Comparison of ENCODE assay signal across 38 cellular contexts in the genomic region with DNA sequence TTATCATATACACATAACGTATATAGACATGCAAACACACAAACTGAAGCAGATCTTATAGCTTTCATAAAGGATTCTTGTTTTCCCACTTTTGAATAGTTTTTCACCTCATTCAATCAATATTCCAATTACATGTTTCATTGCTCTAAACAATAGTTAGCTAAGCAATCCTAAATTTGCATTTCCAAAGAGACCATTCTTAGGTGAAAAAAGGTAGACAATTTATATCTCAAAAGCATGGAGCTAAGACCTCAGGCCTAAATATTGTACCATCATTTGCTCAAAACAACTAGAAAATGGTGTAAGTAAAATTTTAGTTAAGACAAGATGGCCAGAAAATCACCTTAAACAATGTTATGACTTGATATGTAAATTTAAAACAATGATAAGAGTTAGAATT.
"Had no signal": no experiment of that assay in that cellular context is flagged by ENCODE, and none has a peak within 500 bp of the region (broad histone marks: within the 10 kb centered on the region; RNA-seq: fewer than 3 reads in every experiment).

No MANE protein-coding gene starts in this region.

- H3K36me3 ChIP-seq: adrenal gland, ascending aorta, brain microvascular endothelial cell, breast epithelium, cardiac muscle cell had no signal

- H3K4me1 Mint-ChIP-seq: activated naive CD4-positive, alpha-beta T cell treated with anti-CD3 and anti-CD28 coated beads, Interleukin-2, amount 10 ng/mL, durations not matched to agents 7 days and 5 days; activated naive CD4-positive, alpha-beta T cell treated with anti-CD3 and anti-CD28 coated beads, Interleukin-2, amount 50 U/mL, for 24 hours; activated naive CD8-positive, alpha-beta T cell treated with anti-CD3 and anti-CD28 coated beads for 36 hours; activated naive CD8-positive, alpha-beta T cell treated with anti-CD3 and anti-CD28 coated beads, Interleukin-2, amount 10 ng/mL, durations not matched to agents 7 days and 5 days; activated naive CD8-positive, alpha-beta T cell treated with anti-CD3 and anti-CD28 coated beads, Interleukin-2, amount 50 U/mL, for 24 hours; activated T-helper 17 cell treated with anti-CD3 and anti-CD28 coated beads, Interleukin-2, amount 50 U/mL, for 72 hours; central memory CD8-positive, alpha-beta T cell had no signal

- DNase-seq: activated effector memory CD4-positive, alpha-beta T cell treated with anti-CD3 and anti-CD28 coated beads, Interleukin-2, amount 50 U/mL, for 16 hours; activated effector memory CD4-positive, alpha-beta T cell treated with Interleukin-2 at 50 U/mL for 16 hours; activated gamma-delta T cell; activated gamma-delta T cell treated with Interleukin-2 at 50 U/mL for 16 hours; activated naive CD4-positive, alpha-beta T cell; activated naive CD4-positive, alpha-beta T cell treated with anti-CD3 and anti-CD28 coated beads for 36 hours; activated naive CD4-positive, alpha-beta T cell treated with anti-CD3 and anti-CD28 coated beads, Interleukin-2, amount 10 ng/mL, durations not matched to agents 7 days and 5 days; activated naive CD4-positive, alpha-beta T cell treated with anti-CD3 and anti-CD28 coated beads, Interleukin-2, amount 50 U/mL, for 16 hours; activated naive CD4-positive, alpha-beta T cell treated with Interleukin-2 at 50 U/mL for 16 hours; activated naive CD8-positive, alpha-beta T cell treated with anti-CD3 and anti-CD28 coated beads for 36 hours; activated naive CD8-positive, alpha-beta T cell treated with anti-CD3 and anti-CD28 coated beads, Interleukin-2, amount 10 ng/mL, durations not matched to agents 7 days and 5 days; activated naive CD8-positive, alpha-beta T cell treated with anti-CD3 and anti-CD28 coated beads, Interleukin-2, amount 50 U/mL, for 24 hours; activated T-cell treated with anti-CD3 and anti-CD28 coated beads, Interleukin-2, amount 50 U/mL, for 1 hour; activated T-cell treated with anti-CD3 and anti-CD28 coated beads, Interleukin-2, amount 50 U/mL, for 24 hours; activated T-cell treated with anti-CD3 and anti-CD28 coated beads, Interleukin-2, amount 50 U/mL, for 4 hours; activated T-cell treated with anti-CD3 and anti-CD28 coated beads, Interleukin-2, amount 50 U/mL, for 48 hours; activated T-cell treated with anti-CD3 and anti-CD28 coated beads, Interleukin-2, amount 50 U/mL, for 72 hours; adrenal gland; amniotic stem cell; anterior cingulate cortex; aorta; body of pancreas; brain microvascular endothelial cell; caudate nucleus; central memory CD4-positive, alpha-beta T cell; cerebellar nuclear complex had no signal

- H3K27ac Mint-ChIP-seq: activated naive CD4-positive, alpha-beta T cell treated with anti-CD3 and anti-CD28 coated beads for 36 hours; activated naive CD4-positive, alpha-beta T cell treated with anti-CD3 and anti-CD28 coated beads, Interleukin-2, amount 10 ng/mL, durations not matched to agents 7 days and 5 days; activated naive CD4-positive, alpha-beta T cell treated with anti-CD3 and anti-CD28 coated beads, Interleukin-2, amount 50 U/mL, for 24 hours; activated naive CD4-positive, alpha-beta T cell treated with anti-CD3 and anti-CD28 coated beads, Interleukin-2, amount 50 U/mL, for 72 hours; activated naive CD8-positive, alpha-beta T cell; activated naive CD8-positive, alpha-beta T cell treated with anti-CD3 and anti-CD28 coated beads for 36 hours; activated naive CD8-positive, alpha-beta T cell treated with anti-CD3 and anti-CD28 coated beads, Interleukin-2, amount 10 ng/mL, durations not matched to agents 7 days and 5 days; activated naive CD8-positive, alpha-beta T cell treated with anti-CD3 and anti-CD28 coated beads, Interleukin-2, amount 50 U/mL, for 24 hours; activated T-cell treated with anti-CD3 and anti-CD28 coated beads, Interleukin-2, amount 50 U/mL, for 24 hours; activated T-cell treated with anti-CD3 and anti-CD28 coated beads, Interleukin-2, amount 50 U/mL, for 72 hours; activated T-helper 1 cell treated with anti-CD3 and anti-CD28 coated beads, Interleukin-12 subunit alpha, Interleukin-12 subunit beta, Interleukin-2, Interleukin-4 antibody, amounts not matched to agents 30 ng/mL and 10 ng/mL and 1 ng/mL, durations not matched to agents 14 hours and 24 hours and 36 hours; activated T-helper 17 cell treated with anti-CD3 and anti-CD28 coated beads, Interleukin-2, amount 50 U/mL, for 72 hours; activated T-helper 2 cell treated with anti-CD3 and anti-CD28 coated beads, Interferon-gamma antibody, Interleukin-2, Interleukin-4, amounts not matched to agents 10 μg/mL and 5 μg/mL and 100 μg/mL, durations not matched to agents 14 hours and 24 hours and 36 hours; brain had no signal

- H3K4me3 Mint-ChIP-seq: activated naive CD4-positive, alpha-beta T cell treated with anti-CD3 and anti-CD28 coated beads for 36 hours; activated naive CD4-positive, alpha-beta T cell treated with anti-CD3 and anti-CD28 coated beads, Interleukin-2, amount 10 ng/mL, durations not matched to agents 7 days and 5 days; activated naive CD4-positive, alpha-beta T cell treated with anti-CD3 and anti-CD28 coated beads, Interleukin-2, amount 50 U/mL, for 24 hours; activated naive CD8-positive, alpha-beta T cell; activated naive CD8-positive, alpha-beta T cell treated with anti-CD3 and anti-CD28 coated beads for 36 hours; activated naive CD8-positive, alpha-beta T cell treated with anti-CD3 and anti-CD28 coated beads, Interleukin-2, amount 10 ng/mL, durations not matched to agents 7 days and 5 days; activated naive CD8-positive, alpha-beta T cell treated with anti-CD3 and anti-CD28 coated beads, Interleukin-2, amount 50 U/mL, for 24 hours; activated T-cell treated with anti-CD3 and anti-CD28 coated beads, Interleukin-2, amount 50 U/mL, for 24 hours; activated T-cell treated with anti-CD3 and anti-CD28 coated beads, Interleukin-2, amount 50 U/mL, for 4 hours; activated T-cell treated with anti-CD3 and anti-CD28 coated beads, Interleukin-2, amount 50 U/mL, for 72 hours; activated T-helper 1 cell treated with anti-CD3 and anti-CD28 coated beads, Interleukin-12 subunit alpha, Interleukin-12 subunit beta, Interleukin-2, Interleukin-4 antibody, amounts not matched to agents 30 ng/mL and 10 ng/mL and 1 ng/mL, durations not matched to agents 14 hours and 24 hours and 36 hours; activated T-helper 17 cell treated with anti-CD3 and anti-CD28 coated beads, Interleukin-2, amount 50 U/mL, for 72 hours; brain; central memory CD8-positive, alpha-beta T cell had no signal

- ATAC-seq: activated naive CD4-positive, alpha-beta T cell treated with anti-CD3 and anti-CD28 coated beads, Interleukin-2, amount 50 U/mL, for 72 hours; activated naive CD8-positive, alpha-beta T cell treated with anti-CD3 and anti-CD28 coated beads, Interleukin-2, amount 50 U/mL, for 24 hours; activated T-cell treated with anti-CD3 and anti-CD28 coated beads, Interleukin-2, amount 50 U/mL, for 4 hours; activated T-cell treated with anti-CD3 and anti-CD28 coated beads, Interleukin-2, amount 50 U/mL, for 72 hours; activated T-helper 17 cell treated with anti-CD3 and anti-CD28 coated beads, Interleukin-2, amount 50 U/mL, for 72 hours; body of pancreas had no signal

- FAIRE-seq: bronchial epithelial cell had no signal

- H3K9me3 Mint-ChIP-seq: activated naive CD4-positive, alpha-beta T cell treated with anti-CD3 and anti-CD28 coated beads for 36 hours; activated naive CD4-positive, alpha-beta T cell treated with anti-CD3 and anti-CD28 coated beads, Interleukin-2, amount 10 ng/mL, durations not matched to agents 7 days and 5 days; activated naive CD4-positive, alpha-beta T cell treated with anti-CD3 and anti-CD28 coated beads, Interleukin-2, amount 50 U/mL, for 24 hours; activated naive CD4-positive, alpha-beta T cell treated with anti-CD3 and anti-CD28 coated beads, Interleukin-2, amount 50 U/mL, for 72 hours; activated naive CD8-positive, alpha-beta T cell treated with anti-CD3 and anti-CD28 coated beads for 36 hours; activated naive CD8-positive, alpha-beta T cell treated with anti-CD3 and anti-CD28 coated beads, Interleukin-2, amount 10 ng/mL, durations not matched to agents 7 days and 5 days; activated naive CD8-positive, alpha-beta T cell treated with anti-CD3 and anti-CD28 coated beads, Interleukin-2, amount 50 U/mL, for 24 hours; activated T-cell treated with anti-CD3 and anti-CD28 coated beads, Interleukin-2, amount 50 U/mL, for 24 hours; activated T-cell treated with anti-CD3 and anti-CD28 coated beads, Interleukin-2, amount 50 U/mL, for 4 hours; activated T-cell treated with anti-CD3 and anti-CD28 coated beads, Interleukin-2, amount 50 U/mL, for 72 hours; activated T-helper 1 cell treated with anti-CD3 and anti-CD28 coated beads, Interleukin-12 subunit alpha, Interleukin-12 subunit beta, Interleukin-2, Interleukin-4 antibody, amounts not matched to agents 30 ng/mL and 10 ng/mL and 1 ng/mL, durations not matched to agents 14 hours and 24 hours and 36 hours; activated T-helper 17 cell treated with anti-CD3 and anti-CD28 coated beads, Interleukin-2, amount 50 U/mL, for 72 hours; activated T-helper 2 cell treated with anti-CD3 and anti-CD28 coated beads, Interferon-gamma antibody, Interleukin-2, Interleukin-4, amounts not matched to agents 10 μg/mL and 5 μg/mL and 100 μg/mL, durations not matched to agents 14 hours and 24 hours and 36 hours; brain; central memory CD8-positive, alpha-beta T cell had no signal

- H3K4me1 ChIP-seq: adrenal gland, ascending aorta, body of pancreas, breast epithelium had no signal

- H3K36me3 Mint-ChIP-seq: activated naive CD4-positive, alpha-beta T cell treated with anti-CD3 and anti-CD28 coated beads, Interleukin-2, amount 10 ng/mL, durations not matched to agents 7 days and 5 days; activated naive CD4-positive, alpha-beta T cell treated with anti-CD3 and anti-CD28 coated beads, Interleukin-2, amount 50 U/mL, for 24 hours; activated naive CD4-positive, alpha-beta T cell treated with anti-CD3 and anti-CD28 coated beads, Interleukin-2, amount 50 U/mL, for 72 hours; activated naive CD8-positive, alpha-beta T cell; activated naive CD8-positive, alpha-beta T cell treated with anti-CD3 and anti-CD28 coated beads for 36 hours; activated naive CD8-positive, alpha-beta T cell treated with anti-CD3 and anti-CD28 coated beads, Interleukin-2, amount 10 ng/mL, durations not matched to agents 7 days and 5 days; brain had no signal

- H3K27ac ChIP-seq: adrenal gland, ascending aorta, body of pancreas, brain microvascular endothelial cell, breast epithelium, cardiac muscle cell had no signal

- H3K9me3 ChIP-seq: adrenal gland, ascending aorta, body of pancreas, breast epithelium had no signal

- H3K4me3 ChIP-seq: adrenal gland, ascending aorta, body of pancreas, breast epithelium, cardiac muscle cell had no signal

- H3K27me3 ChIP-seq: adrenal gland, ascending aorta, body of pancreas, brain microvascular endothelial cell, cardiac muscle cell had no signal

- H3K27me3 Mint-ChIP-seq: activated naive CD4-positive, alpha-beta T cell treated with anti-CD3 and anti-CD28 coated beads, Interleukin-2, amount 10 ng/mL, durations not matched to agents 7 days and 5 days; activated naive CD4-positive, alpha-beta T cell treated with anti-CD3 and anti-CD28 coated beads, Interleukin-2, amount 50 U/mL, for 24 hours; activated naive CD8-positive, alpha-beta T cell; activated naive CD8-positive, alpha-beta T cell treated with anti-CD3 and anti-CD28 coated beads for 36 hours; activated naive CD8-positive, alpha-beta T cell treated with anti-CD3 and anti-CD28 coated beads, Interleukin-2, amount 10 ng/mL, durations not matched to agents 7 days and 5 days; activated naive CD8-positive, alpha-beta T cell treated with anti-CD3 and anti-CD28 coated beads, Interleukin-2, amount 50 U/mL, for 24 hours; activated T-helper 17 cell treated with anti-CD3 and anti-CD28 coated beads, Interleukin-2, amount 50 U/mL, for 72 hours; brain; central memory CD8-positive, alpha-beta T cell had no signal
